8 cellular contexts compared by ENCODE assay signal in the genomic region with DNA sequence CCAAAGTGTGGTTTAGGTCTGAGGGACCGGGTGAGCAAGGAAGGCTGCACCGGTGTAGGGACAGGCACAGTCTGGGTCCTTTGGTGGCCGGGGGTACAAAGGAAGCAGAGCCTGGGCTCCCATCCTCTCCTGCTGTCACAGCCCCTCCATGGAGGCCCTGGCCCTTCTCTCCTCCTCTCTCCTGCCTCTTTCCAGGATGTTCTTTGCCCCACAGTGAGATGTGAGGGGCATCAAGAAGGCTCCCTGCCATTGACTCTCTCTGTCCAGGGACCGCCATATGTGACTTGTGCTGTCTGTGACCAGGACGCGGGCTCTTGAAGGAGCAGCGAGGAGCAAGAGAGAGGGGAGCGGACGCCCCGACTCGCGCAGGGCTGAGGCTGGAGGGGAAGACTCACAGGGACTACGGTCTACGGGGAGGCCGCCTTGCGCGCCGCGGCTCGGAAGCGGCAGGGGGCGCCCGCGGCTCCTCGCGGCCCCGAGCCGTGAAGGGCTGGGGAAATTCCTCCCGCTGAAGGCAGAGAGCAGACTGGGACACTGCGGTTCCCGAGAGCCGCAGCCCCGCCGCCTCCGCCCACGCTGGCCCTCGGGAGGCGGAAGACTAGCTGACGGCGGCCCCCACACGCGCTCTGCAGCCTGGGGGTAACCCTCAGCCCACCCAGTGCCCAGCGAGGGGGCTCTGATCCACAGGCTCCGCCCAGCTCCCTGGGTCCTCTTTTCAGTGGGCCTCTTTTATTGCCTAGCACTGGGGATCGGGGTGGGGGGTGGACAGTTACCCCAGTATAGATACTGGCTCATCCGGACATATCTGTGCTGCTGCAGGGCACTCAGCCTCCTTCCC. TPM values are rescaled to one million over a fixed set of nuclear protein-coding genes. Genes with fewer than 3 reads are reported as not detected.
A peak's percentile ranks its signal among the peaks of the same experiment; 100 is the strongest.
DNase-seq lines count a peak whose midpoint lies in the region; ATAC-seq, FAIRE-seq and TF ChIP-seq lines count a peak whose summit lies in the region.

No MANE protein-coding gene starts in this region.

- 5% methylated on average over 12 of the region's 46 CpGs; no CpG with 5 or more reads in 1 of the 2 experiments for WGBS in IMR-90 (ENCODE audit: extremely low coverage in 2 of 2, insufficient read length in 1 of 2), 2 experiments

- no peaks in the 10 kb centered on the region for H3K9me1 ChIP-seq in IMR-90 (ENCODE audit: insufficient read depth, low read length)

- H3K4me1 ChIP-seq in IMR-90 (ENCODE audit: control insufficient read depth, insufficient read depth, low read length), result no peaks in the 10 kb centered on the region
- peaks cover 11% of the 10 kb centered on the region for H3K4me1 ChIP-seq in foreskin keratinocyte
- no peaks in the 10 kb centered on the region for H3K4me1 ChIP-seq in neuron (ENCODE audit: insufficient read depth, low read length)

- H3K9ac ChIP-seq in IMR-90 (ENCODE audit: low read depth, low read length), result peak overlapping the region; percentile 54; the same call in 1 of the 2 replicates

- H2AK5ac ChIP-seq in IMR-90 (ENCODE audit: low read depth, low read length), result no peak overlapping the region

- H3K4ac ChIP-seq in IMR-90 (ENCODE audit: low read depth, low read length), result no peak overlapping the region

- H2BK5ac ChIP-seq in IMR-90 (ENCODE audit: low read depth, low read length, poor library complexity, severe bottlenecking), result no peak overlapping the region

- CTCF ChIA-PET in IMR-90 (lab: Yijun Ruan, JAX), result interaction anchor here (0.6 to 5.5 kb wide), 5 partner anchors 12 to 347 kb away, joined by 3 to 38 read pairs (median 10); no protein-coding TSS in a partner anchor

- no peak overlapping the region for H3K27ac ChIP-seq in IMR-90 (ENCODE audit: insufficient read depth, low read length)
- peak overlapping the region; percentile 81 for H3K27ac ChIP-seq in foreskin keratinocyte

- H3K36me3 ChIP-seq in IMR-90 (ENCODE audit: control insufficient read depth, insufficient read depth, low read length), result no peaks in the 10 kb centered on the region
- no peaks in the 10 kb centered on the region for H3K36me3 ChIP-seq in neuron (ENCODE audit: insufficient read depth, low read length)

- H3K9me3 ChIP-seq in IMR-90 (ENCODE audit: control insufficient read depth, insufficient read depth, low read length) (no peaks in the 10 kb centered on the region), neuron (ENCODE audit: low read length) (no peaks in the 10 kb centered on the region)

- peak overlapping the region; percentile 94 for H2AFZ ChIP-seq in IMR-90 (replicated peaks; ENCODE audit: low read length, poor library complexity)
- no peak overlapping the region for H2AFZ ChIP-seq in neuron (ENCODE audit: low read depth, low read length)

- H2AK9ac ChIP-seq in IMR-90 (replicated peaks; ENCODE audit: low read depth, low read length, poor library complexity), result peak overlapping the region; percentile 42

- no peak overlapping the region for H3K23ac ChIP-seq in IMR-90 (ENCODE audit: low read depth, low read length)

- dilution Hi-C loops in IMR-90 (cut with HindIII; ENCODE audit: low sequenced_read_pairs, unreplicated experiment), result no loop called here

- intact Hi-C loops in IMR-90 (cut with micrococcal nuclease), result loop anchor here (1.0 to 5.0 kb wide), 3 partner anchors 220 to 347 kb away; a partner anchor contains a TSS

- no peak overlapping the region; the same call in 2 of the 3 replicates for H2BK15ac ChIP-seq in IMR-90 (ENCODE audit: low read depth, low read length)

- no peak overlapping the region for H2BK20ac ChIP-seq in IMR-90 (ENCODE audit: low read depth, low read length)

- H3K4me3 ChIP-seq in IMR-90 (ENCODE audit: insufficient read depth, low read depth, low read length) (peak overlapping the region; percentile 44), neuron (ENCODE audit: low read length) (peak overlapping the region; percentile 29)

- no peaks in the 10 kb centered on the region for H4K20me1 ChIP-seq in IMR-90 (ENCODE audit: insufficient read depth, low read length)

- no peak overlapping the region; the same call in 1 of the 2 replicates for H3K18ac ChIP-seq in IMR-90 (ENCODE audit: low read depth, low read length)

- H2BK120ac ChIP-seq in IMR-90 (ENCODE audit: low read depth, low read length), result no peak overlapping the region

- in situ Hi-C loops in IMR-90 (cut with MboI; ENCODE audit: low sequenced_read_pairs), result no loop called here

- peak overlapping the region; percentile 87 for H3K4me2 ChIP-seq in IMR-90 (ENCODE audit: low read depth, low read length)

- no peaks in the 10 kb centered on the region for H3K79me1 ChIP-seq in IMR-90 (ENCODE audit: low read depth in 1 of 2, low read length in 2 of 2)

- H3K56ac ChIP-seq in IMR-90 (ENCODE audit: extremely low read depth, insufficient read depth, low read length), result no peak overlapping the region

- H3K27me3 ChIP-seq in IMR-90 (ENCODE audit: control insufficient read depth, insufficient read depth, low read length) (peaks cover 23% of the 10 kb centered on the region), foreskin keratinocyte (no peaks in the 10 kb centered on the region), neuron (ENCODE audit: insufficient read depth, low read length) (peaks cover 3% of the 10 kb centered on the region)

- no peak overlapping the region for H4K91ac ChIP-seq in IMR-90 (ENCODE audit: insufficient read depth, low read depth, low read length)

- TF ChIP-seq RAD21 in IMR-90 (IDR thresholded peaks at IDR 0.05; ENCODE audit: low read length), result peak; percentile 72

- POLR2A ChIA-PET in IMR-90 (lab: Charles Lee; ENCODE audit: unreplicated experiment), result no interaction called here

- 0 out of 2 replicates have a peak overlapping the region, but pooled peaks have one; percentile 32 for H3K14ac ChIP-seq in IMR-90 (replicated peaks; ENCODE audit: low read depth, low read length)

- TF ChIP-seq CTCF in IMR-90 (conservative IDR thresholded peaks at IDR 0.05; ENCODE audit: low read depth, low read length), result peak; percentile 87
- peak; percentile 97 for TF ChIP-seq CTCF in foreskin keratinocyte (conservative IDR thresholded peaks at IDR 0.05)

- DNase-seq in DMS53 treated with DMSO at 0.1 percent for 48 hours (lab: John Stamatoyannopoulos, UW; ENCODE audit: unreplicated experiment), result peak; percentile 24
- peak; percentile 51 for DNase-seq in IMR-90
- DNase-seq in RCC 7860 (ENCODE audit: low spot score), result peak; percentile 52
- DNase-seq in activated T-helper 9 cell treated with anti-CD3 and anti-CD28 coated beads, Interleukin-2, amount 50 U/mL, for 16 hours (ENCODE audit: low read depth), result peak; percentile 72
- peak in 1 of 2 donors; percentile 49 for DNase-seq in foreskin keratinocyte
- peak; percentile 44 for DNase-seq in stromal cell of bone marrow (ENCODE audit: low read depth)

- TF ChIP-seq POLR2A in IMR-90 (IDR thresholded peaks at IDR 0.05; ENCODE audit: low read depth, low read length), result no peak

- no peak for FAIRE-seq in RCC 7860 (lab: Jason Lieb, UNC)

- peak; percentile 98 for ATAC-seq in GM21576 (IDR thresholded peaks at IDR 0.05; ENCODE audit: unreplicated experiment)
- peak; percentile 100 for ATAC-seq in IMR-90 (ENCODE audit: low read depth)
- ATAC-seq in foreskin keratinocyte, result peak; percentile 96

- no peak overlapping the region; a peak in 1 of 4 replicates for H4K8ac ChIP-seq in IMR-90 (ENCODE audit: low read depth in 2 of 2, low read length in 2 of 2)

- H4K5ac ChIP-seq in IMR-90 (ENCODE audit: low read depth, low read length), result no peak overlapping the region

- BruUV-seq in IMR-90 (replicated peaks; lab: Mats Ljungman, UMichigan), result no TSS peak

TF ChIP-seq in IMR-90, 13 proteins besides CTCF, POLR2A, EP300 and RAD21:
- TF ChIP-seq MAZ (IDR thresholded peaks at IDR 0.05; ENCODE audit: borderline replicate concordance, low read depth, low read length) (peak; percentile 39; the same call in 1 of the 2 replicates), CEBPB (IDR thresholded peaks at IDR 0.05; ENCODE audit: low read depth, low read length) (no peak), MAFK (IDR thresholded peaks at IDR 0.05; ENCODE audit: low read depth, low read length) (no peak), SMC3 (IDR thresholded peaks at IDR 0.05; ENCODE audit: low read depth, low read length) (peak; percentile 73), BHLHE40 (IDR thresholded peaks at IDR 0.05; ENCODE audit: low read depth, low read length) (no peak), FOS (IDR thresholded peaks at IDR 0.05; ENCODE audit: low read depth, low read length) (no peak), CHD1 (IDR thresholded peaks at IDR 0.05; ENCODE audit: low read depth, low read length) (no peak)
- TF ChIP-seq, protein P1, sequence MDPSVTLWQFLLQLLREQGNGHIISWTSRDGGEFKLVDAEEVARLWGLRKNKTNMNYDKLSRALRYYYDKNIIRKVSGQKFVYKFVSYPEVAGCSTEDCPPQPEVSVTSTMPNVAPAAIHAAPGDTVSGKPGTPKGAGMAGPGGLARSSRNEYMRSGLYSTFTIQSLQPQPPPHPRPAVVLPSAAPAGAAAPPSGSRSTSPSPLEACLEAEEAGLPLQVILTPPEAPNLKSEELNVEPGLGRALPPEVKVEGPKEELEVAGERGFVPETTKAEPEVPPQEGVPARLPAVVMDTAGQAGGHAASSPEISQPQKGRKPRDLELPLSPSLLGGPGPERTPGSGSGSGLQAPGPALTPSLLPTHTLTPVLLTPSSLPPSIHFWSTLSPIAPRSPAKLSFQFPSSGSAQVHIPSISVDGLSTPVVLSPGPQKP (IDR thresholded peaks at IDR 0.05; ENCODE audit: borderline replicate concordance, low read depth, low read length), result no peak

RNA-seq across cellular contexts. Expression of a gene that starts 40.8 kb away (rescaled TPM):
- total RNA-seq in IMR-90 (2012; rRNA removed) (not detected in 2 replicates), foreskin keratinocyte (0.07 TPM in 2 replicates)
- polyA plus RNA-seq in IMR-90 (2012; rRNA removed) (not detected in 2 replicates), foreskin keratinocyte (0.01 TPM in 1 of 2 replicates, not detected in the other)
- not detected in 2 replicates for polyA plus RNA-seq in IMR-90 (2012; cell fraction: cytosol; rRNA removed)
- polyA plus RNA-seq in IMR-90 (2012; cell fraction: nucleus; rRNA removed; ENCODE audit: low replicate concordance), result not detected in 2 replicates
